Comparison of ENCODE assay signal across 1 cellular context in the genomic region with DNA sequence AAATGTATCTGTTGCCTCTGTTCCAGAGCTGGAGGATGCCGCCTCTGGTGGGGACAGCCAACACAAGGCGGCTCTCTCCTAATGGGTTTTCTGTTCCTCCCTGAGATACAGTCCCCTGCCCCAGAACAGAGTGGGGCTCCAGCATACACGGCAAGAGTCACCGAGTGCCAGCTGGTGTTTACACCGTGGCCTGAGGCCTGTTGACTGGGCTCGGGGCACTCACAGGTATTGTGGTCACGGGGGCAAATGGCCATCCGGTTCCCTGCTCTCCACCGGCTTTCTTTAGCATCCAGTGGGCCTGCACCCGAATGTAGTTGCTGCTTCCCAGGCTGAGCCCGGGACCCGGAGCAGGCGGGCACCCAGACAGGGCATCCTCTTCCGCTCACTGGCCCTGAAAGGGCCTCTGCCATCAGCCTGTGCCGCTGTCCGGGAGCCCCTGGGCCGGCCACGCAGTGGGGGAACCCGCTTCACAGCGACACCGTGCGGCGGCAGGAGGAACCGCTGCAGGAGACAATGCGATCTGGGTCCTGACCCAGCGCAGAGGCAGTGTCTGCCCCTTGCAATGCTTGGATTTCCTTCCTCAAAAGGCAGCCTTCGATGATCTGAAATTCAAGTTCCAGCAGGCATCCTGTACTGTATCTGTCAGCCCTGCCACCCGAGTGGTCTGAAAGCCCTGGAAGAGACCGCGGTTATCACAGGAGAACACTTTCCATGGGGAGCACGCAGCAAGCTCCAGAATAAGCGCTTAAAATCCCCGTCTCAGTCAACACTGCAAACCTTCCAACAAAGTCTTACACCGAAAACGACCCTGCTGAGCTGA.
TF ChIP-seq lines count a peak whose summit lies in the region.

No MANE protein-coding gene starts in this region.

TF ChIP-seq in GM23338, 12 proteins besides CTCF, POLR2A, EP300 and RAD21 (continued from another document):
- TF ChIP-seq, protein P1, sequence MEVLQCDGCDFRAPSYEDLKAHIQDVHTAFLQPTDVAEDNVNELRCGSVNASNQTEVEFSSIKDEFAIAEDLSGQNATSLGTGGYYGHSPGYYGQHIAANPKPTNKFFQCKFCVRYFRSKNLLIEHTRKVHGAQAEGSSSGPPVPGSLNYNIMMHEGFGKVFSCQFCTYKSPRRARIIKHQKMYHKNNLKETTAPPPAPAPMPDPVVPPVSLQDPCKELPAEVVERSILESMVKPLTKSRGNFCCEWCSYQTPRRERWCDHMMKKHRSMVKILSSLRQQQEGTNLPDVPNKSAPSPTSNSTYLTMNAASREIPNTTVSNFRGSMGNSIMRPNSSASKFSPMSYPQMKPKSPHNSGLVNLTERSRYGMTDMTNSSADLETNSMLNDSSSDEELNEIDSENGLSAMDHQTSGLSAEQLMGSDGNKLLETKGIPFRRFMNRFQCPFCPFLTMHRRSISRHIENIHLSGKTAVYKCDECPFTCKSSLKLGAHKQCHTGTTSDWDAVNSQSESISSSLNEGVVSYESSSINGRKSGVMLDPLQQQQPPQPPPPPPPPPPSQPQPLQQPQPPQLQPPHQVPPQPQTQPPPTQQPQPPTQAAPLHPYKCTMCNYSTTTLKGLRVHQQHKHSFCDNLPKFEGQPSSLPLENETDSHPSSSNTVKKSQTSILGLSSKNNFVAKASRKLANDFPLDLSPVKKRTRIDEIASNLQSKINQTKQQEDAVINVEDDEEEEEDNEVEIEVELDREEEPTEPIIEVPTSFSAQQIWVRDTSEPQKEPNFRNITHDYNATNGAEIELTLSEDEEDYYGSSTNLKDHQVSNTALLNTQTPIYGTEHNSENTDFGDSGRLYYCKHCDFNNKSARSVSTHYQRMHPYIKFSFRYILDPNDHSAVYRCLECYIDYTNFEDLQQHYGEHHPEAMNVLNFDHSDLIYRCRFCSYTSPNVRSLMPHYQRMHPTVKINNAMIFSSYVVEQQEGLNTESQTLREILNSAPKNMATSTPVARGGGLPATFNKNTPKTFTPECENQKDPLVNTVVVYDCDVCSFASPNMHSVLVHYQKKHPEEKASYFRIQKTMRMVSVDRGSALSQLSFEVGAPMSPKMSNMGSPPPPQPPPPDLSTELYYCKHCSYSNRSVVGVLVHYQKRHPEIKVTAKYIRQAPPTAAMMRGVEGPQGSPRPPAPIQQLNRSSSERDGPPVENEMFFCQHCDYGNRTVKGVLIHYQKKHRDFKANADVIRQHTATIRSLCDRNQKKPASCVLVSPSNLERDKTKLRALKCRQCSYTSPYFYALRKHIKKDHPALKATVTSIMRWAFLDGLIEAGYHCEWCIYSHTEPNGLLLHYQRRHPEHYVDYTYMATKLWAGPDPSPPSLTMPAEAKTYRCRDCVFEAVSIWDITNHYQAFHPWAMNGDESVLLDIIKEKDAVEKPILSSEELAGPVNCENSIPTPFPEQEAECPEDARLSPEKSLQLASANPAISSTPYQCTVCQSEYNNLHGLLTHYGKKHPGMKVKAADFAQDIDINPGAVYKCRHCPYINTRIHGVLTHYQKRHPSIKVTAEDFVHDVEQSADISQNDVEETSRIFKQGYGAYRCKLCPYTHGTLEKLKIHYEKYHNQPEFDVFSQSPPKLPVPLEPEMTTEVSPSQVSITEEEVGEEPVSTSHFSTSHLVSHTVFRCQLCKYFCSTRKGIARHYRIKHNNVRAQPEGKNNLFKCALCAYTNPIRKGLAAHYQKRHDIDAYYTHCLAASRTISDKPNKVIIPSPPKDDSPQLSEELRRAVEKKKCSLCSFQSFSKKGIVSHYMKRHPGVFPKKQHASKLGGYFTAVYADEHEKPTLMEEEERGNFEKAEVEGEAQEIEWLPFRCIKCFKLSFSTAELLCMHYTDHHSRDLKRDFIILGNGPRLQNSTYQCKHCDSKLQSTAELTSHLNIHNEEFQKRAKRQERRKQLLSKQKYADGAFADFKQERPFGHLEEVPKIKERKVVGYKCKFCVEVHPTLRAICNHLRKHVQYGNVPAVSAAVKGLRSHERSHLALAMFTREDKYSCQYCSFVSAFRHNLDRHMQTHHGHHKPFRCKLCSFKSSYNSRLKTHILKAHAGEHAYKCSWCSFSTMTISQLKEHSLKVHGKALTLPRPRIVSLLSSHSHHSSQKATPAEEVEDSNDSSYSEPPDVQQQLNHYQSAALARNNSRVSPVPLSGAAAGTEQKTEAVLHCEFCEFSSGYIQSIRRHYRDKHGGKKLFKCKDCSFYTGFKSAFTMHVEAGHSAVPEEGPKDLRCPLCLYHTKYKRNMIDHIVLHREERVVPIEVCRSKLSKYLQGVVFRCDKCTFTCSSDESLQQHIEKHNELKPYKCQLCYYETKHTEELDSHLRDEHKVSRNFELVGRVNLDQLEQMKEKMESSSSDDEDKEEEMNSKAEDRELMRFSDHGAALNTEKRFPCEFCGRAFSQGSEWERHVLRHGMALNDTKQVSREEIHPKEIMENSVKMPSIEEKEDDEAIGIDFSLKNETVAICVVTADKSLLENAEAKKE (CRISPR knock-in tag; IDR thresholded peaks at IDR 0.05), result no peak
- TF ChIP-seq EZH2 (IDR thresholded peaks at IDR 0.05; ENCODE audit: low read depth, unreplicated experiment), result no peak
- no peak for TF ChIP-seq NANOG (IDR thresholded peaks at IDR 0.05; ENCODE audit: borderline replicate concordance)
- no peak for TF ChIP-seq CREB1 (CRISPR knock-in tag; IDR thresholded peaks at IDR 0.05; ENCODE audit: low read depth)
- TF ChIP-seq JUNB (IDR thresholded peaks at IDR 0.05; ENCODE audit: unreplicated experiment), result no peak
- TF ChIP-seq REST (IDR thresholded peaks at IDR 0.05; ENCODE audit: unreplicated experiment), result no peak
- TF ChIP-seq ZNF114 (CRISPR knock-in tag; IDR thresholded peaks at IDR 0.05), result no peak
- TF ChIP-seq STAT1 (IDR thresholded peaks at IDR 0.05; ENCODE audit: unreplicated experiment), result no peak
TF ChIP-seq in GM23338: peak in this region for 0.
